Comparison of ENCODE assay signal across 12 cellular contexts in genomic region chr1:75134656-75134938, GRCh38. TPM values are rescaled to one million over a fixed set of nuclear protein-coding genes. Genes with fewer than 3 reads are reported as not detected.
A peak's percentile ranks its signal among the peaks of the same experiment; 100 is the strongest.
DNase-seq lines count a peak whose midpoint lies in the region; ATAC-seq and TF ChIP-seq lines count a peak whose summit lies in the region.
"Had no signal": no experiment of that assay in that cellular context is flagged by ENCODE, and none has a peak within 500 bp of the region (broad histone marks: within the 10 kb centered on the region; RNA-seq: fewer than 3 reads in every experiment).

No MANE protein-coding gene starts in this region.

- ATAC-seq in foreskin keratinocyte, result peak; percentile 17
- ATAC-seq in HG02678 (IDR thresholded peaks at IDR 0.05; ENCODE audit: unreplicated experiment), result no peak
- no peak for ATAC-seq in HG03108 (IDR thresholded peaks at IDR 0.05; ENCODE audit: unreplicated experiment)
- ATAC-seq: T-cell had no signal

- H3K9ac ChIP-seq in rectal smooth muscle tissue (ENCODE audit: low read length), result no peak overlapping the region

- H3K27me3 ChIP-seq in foreskin keratinocyte (peaks cover 100% of the 10 kb centered on the region), rectal smooth muscle tissue (ENCODE audit: control insufficient read depth, insufficient read depth, low read length) (peaks cover 52% of the 10 kb centered on the region)

- peak overlapping the region; percentile 78 for H3K4me3 Mint-ChIP-seq in T-helper 2 cell treated with Interferon-gamma antibody and Interleukin-4, amounts not matched to agents 5 μg/mL and 100 μg/mL, for 36 hours

- no peaks in the 10 kb centered on the region for H3K36me3 ChIP-seq in rectal smooth muscle tissue (ENCODE audit: control insufficient read depth, insufficient read depth, low read length)

- intact Hi-C loops in head of caudate nucleus (cut with DNase I), result no loop called here

- peak overlapping the region; percentile 59 for H3K4me3 ChIP-seq in rectal smooth muscle tissue (ENCODE audit: low read length)

- TF ChIP-seq CTCF in foreskin keratinocyte (conservative IDR thresholded peaks at IDR 0.05), result no peak

- DNase-seq in T-helper 2 cell treated with Interferon-gamma antibody and Interleukin-4, amounts not matched to agents 5 μg/mL and 100 μg/mL, for 36 hours (ENCODE audit: low spot score), result no peak
- DNase-seq in T-helper 2 cell (no peak), NCI-H748 (lab: John Stamatoyannopoulos, UW; ENCODE audit: unreplicated experiment) (peak; percentile 66), foreskin keratinocyte (no peak), head of caudate nucleus (no peak)
- DNase-seq: GOT3, T-cell had no signal

- no peaks in the 10 kb centered on the region for H3K36me3 Mint-ChIP-seq in T-helper 2 cell treated with Interferon-gamma antibody and Interleukin-4, amounts not matched to agents 5 μg/mL and 100 μg/mL, for 36 hours (ENCODE audit: low read depth)
- H3K36me3 Mint-ChIP-seq: T-cell had no signal

- H3K27ac Mint-ChIP-seq in T-helper 2 cell treated with Interferon-gamma antibody and Interleukin-4, amounts not matched to agents 5 μg/mL and 100 μg/mL, for 36 hours, result no peak overlapping the region

- no peaks in the 10 kb centered on the region for H3K9me3 Mint-ChIP-seq in T-helper 2 cell treated with Interferon-gamma antibody and Interleukin-4, amounts not matched to agents 5 μg/mL and 100 μg/mL, for 36 hours

- H3K4me1 Mint-ChIP-seq in T-helper 2 cell treated with Interferon-gamma antibody and Interleukin-4, amounts not matched to agents 5 μg/mL and 100 μg/mL, for 36 hours (ENCODE audit: low read depth), result peaks cover 9% of the 10 kb centered on the region

- peaks cover 85% of the 10 kb centered on the region for H3K27me3 Mint-ChIP-seq in T-helper 2 cell treated with Interferon-gamma antibody and Interleukin-4, amounts not matched to agents 5 μg/mL and 100 μg/mL, for 36 hours (ENCODE audit: low read depth)

- no peaks in the 10 kb centered on the region for H3K4me1 ChIP-seq in foreskin keratinocyte
- peaks cover 7% of the 10 kb centered on the region for H3K4me1 ChIP-seq in rectal smooth muscle tissue (ENCODE audit: control insufficient read depth, insufficient read depth, low read length)

- H3K27ac ChIP-seq in foreskin keratinocyte (no peak overlapping the region), rectal smooth muscle tissue (ENCODE audit: low read depth, low read length) (no peak overlapping the region)

RNA-seq across cellular contexts. Expression of gene LHX8, which starts 0.4 kb away (rescaled TPM):
- not detected in 2 replicates for total RNA-seq in foreskin keratinocyte
- not detected in 2 replicates for polyA plus RNA-seq in foreskin keratinocyte
- total RNA-seq: LHCN-M2, myocyte, T-cell had no signal
